ENCODE assay signal across 23 cellular contexts in the genomic region with DNA sequence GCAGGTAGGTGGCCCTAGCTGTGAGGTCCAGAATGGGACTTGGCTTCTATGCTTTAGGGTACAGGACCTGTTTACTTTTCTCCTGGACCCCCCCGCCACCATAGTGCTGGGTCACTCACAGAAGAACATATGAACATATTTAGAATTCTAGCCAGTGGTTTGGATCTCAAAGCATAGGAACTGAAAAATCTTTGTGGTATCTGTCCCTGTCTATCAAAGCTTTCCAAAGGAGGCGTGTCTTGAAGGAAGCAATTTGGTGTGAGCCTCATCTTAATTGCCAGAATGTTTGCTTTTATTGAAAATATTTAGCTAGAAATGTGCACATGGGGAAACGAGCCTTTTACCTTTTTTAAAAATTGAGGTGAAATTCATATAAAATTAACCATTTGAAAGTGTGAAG. TPM values are rescaled to one million over a fixed set of nuclear protein-coding genes. Genes with fewer than 3 reads are reported as not detected.
DNase-seq lines count a peak whose midpoint lies in the region; ATAC-seq, FAIRE-seq and TF ChIP-seq lines count a peak whose summit lies in the region.
"Had no signal": no experiment of that assay in that cellular context is flagged by ENCODE, and none has a peak within 500 bp of the region (broad histone marks: within the 10 kb centered on the region; RNA-seq: fewer than 3 reads in every experiment).

No MANE protein-coding gene starts in this region.

- no peak for TF ChIP-seq CTCF in astrocyte (IDR thresholded peaks at IDR 0.05; ENCODE audit: insufficient read depth, low read depth, low read length)
- no peak for TF ChIP-seq CTCF in type B pancreatic cell (conservative IDR thresholded peaks at IDR 0.05)
- TF ChIP-seq CTCF in GM10266 (IDR thresholded peaks at IDR 0.05; ENCODE audit: control insufficient read depth, insufficient read depth, low read depth, missing control alignments): no peak

- H3K36me3 ChIP-seq in astrocyte (ENCODE audit: insufficient read depth, low read length): no peaks in the 10 kb centered on the region
- H3K36me3 ChIP-seq: HAP-1, sigmoid colon had no signal

- no peak overlapping the region for H3K9ac ChIP-seq in astrocyte (ENCODE audit: low read length)
- H3K9ac ChIP-seq: parathyroid adenoma had no signal

- no peak overlapping the region for H3K4me3 Mint-ChIP-seq in activated naive CD4-positive, alpha-beta T cell treated with anti-CD3 and anti-CD28 coated beads, Interleukin-2, amount 50 U/mL, for 24 hours
- H3K4me3 Mint-ChIP-seq in astrocyte (ENCODE audit: unreplicated experiment): no peak overlapping the region
- H3K4me3 Mint-ChIP-seq in type B pancreatic cell: no peak overlapping the region
- H3K4me3 Mint-ChIP-seq: activated CD4-positive, alpha-beta T cell treated with anti-CD3 and anti-CD28 coated beads, Interleukin-2, amount 10 ng/mL, durations not matched to agents 24 days and 14 days; activated CD8-positive, alpha-beta memory T cell treated with anti-CD3 and anti-CD28 coated beads, Interleukin-2, amount 10 ng/mL, durations not matched to agents 7 days and 5 days; activated naive CD4-positive, alpha-beta T cell treated with anti-CD3 and anti-CD28 coated beads for 36 hours; activated T-cell treated with anti-CD3 and anti-CD28 coated beads, Interleukin-2, amount 50 U/mL, for 72 hours; B cell; natural killer cell; T-helper 2 cell treated with Interferon-gamma antibody and Interleukin-4, amounts not matched to agents 5 μg/mL and 100 μg/mL, for 36 hours had no signal

- H3K27ac ChIP-seq in astrocyte (ENCODE audit: low read depth, low read length): no peak overlapping the region
- H3K27ac ChIP-seq: A549, parathyroid adenoma, sigmoid colon had no signal

- peaks cover 8% of the 10 kb centered on the region for H3K4me1 ChIP-seq in astrocyte (ENCODE audit: insufficient read depth, low read length)
- H3K4me1 ChIP-seq: parathyroid adenoma had no signal

- H4K20me1 ChIP-seq in astrocyte (ENCODE audit: insufficient read depth, low read length): peaks cover 92% of the 10 kb centered on the region

- peak overlapping the region; percentile 23 for H3K4me2 ChIP-seq in astrocyte (ENCODE audit: low read length)
- H3K4me2 ChIP-seq: A549 had no signal

- H3K4me3 ChIP-seq in astrocyte (ENCODE audit: insufficient read depth, low read depth, low read length): no peak overlapping the region
- H3K4me3 ChIP-seq: A549, HAP-1, sigmoid colon had no signal

- peaks cover 2% of the 10 kb centered on the region for H3K9me3 ChIP-seq in astrocyte (ENCODE audit: insufficient read depth, low read depth, low read length)
- H3K9me3 ChIP-seq: sigmoid colon had no signal

- peaks cover 15% of the 10 kb centered on the region for H3K36me3 Mint-ChIP-seq in activated naive CD4-positive, alpha-beta T cell treated with anti-CD3 and anti-CD28 coated beads, Interleukin-2, amount 50 U/mL, for 24 hours
- H3K36me3 Mint-ChIP-seq in astrocyte (ENCODE audit: low read depth, unreplicated experiment): peaks cover 18% of the 10 kb centered on the region
- H3K36me3 Mint-ChIP-seq in type B pancreatic cell: peaks cover 13% of the 10 kb centered on the region
- H3K36me3 Mint-ChIP-seq: natural killer cell had no signal

- no peaks in the 10 kb centered on the region for H3K27me3 ChIP-seq in astrocyte (ENCODE audit: insufficient read depth, low read length)
- H3K27me3 ChIP-seq: sigmoid colon had no signal

- DNase-seq in activated naive CD4-positive, alpha-beta T cell (lab: John Stamatoyannopoulos, UW): no peak
- DNase-seq in astrocyte (ENCODE audit: low read depth) (no peak), myocyte (ENCODE audit: low read depth) (peak; percentile 48), type B pancreatic cell (ENCODE audit: extremely low spot score, unreplicated experiment) (no peak), GM10266 (ENCODE audit: extremely low spot score) (no peak), DMS 273 (lab: John Stamatoyannopoulos, UW; ENCODE audit: unreplicated experiment) (no peak)
- DNase-seq: activated CD4-positive, alpha-beta T cell treated with anti-CD3 and anti-CD28 coated beads, Interleukin-2, amount 10 ng/mL, durations not matched to agents 24 days and 14 days; activated naive CD4-positive, alpha-beta T cell treated with anti-CD3 and anti-CD28 coated beads for 36 hours; activated T-cell treated with anti-CD3 and anti-CD28 coated beads, Interleukin-2, amount 50 U/mL, for 72 hours; mesenchymal stem cell; natural killer cell; NCI-H82; sigmoid colon had no signal

- no peaks in the 10 kb centered on the region for H3K27me3 Mint-ChIP-seq in activated naive CD4-positive, alpha-beta T cell treated with anti-CD3 and anti-CD28 coated beads, Interleukin-2, amount 50 U/mL, for 24 hours
- H3K27me3 Mint-ChIP-seq in astrocyte (ENCODE audit: low read depth, unreplicated experiment) (no peaks in the 10 kb centered on the region), type B pancreatic cell (no peaks in the 10 kb centered on the region)
- H3K27me3 Mint-ChIP-seq: activated CD4-positive, alpha-beta T cell treated with anti-CD3 and anti-CD28 coated beads, Interleukin-2, amount 10 ng/mL, durations not matched to agents 24 days and 14 days; activated CD8-positive, alpha-beta memory T cell treated with anti-CD3 and anti-CD28 coated beads, Interleukin-2, amount 10 ng/mL, durations not matched to agents 7 days and 5 days; B cell had no signal

- no peak overlapping the region for H2AFZ ChIP-seq in astrocyte (ENCODE audit: low read depth, low read length)
- H2AFZ ChIP-seq: parathyroid adenoma had no signal

- H3K9me3 Mint-ChIP-seq in activated naive CD4-positive, alpha-beta T cell treated with anti-CD3 and anti-CD28 coated beads, Interleukin-2, amount 50 U/mL, for 24 hours: no peaks in the 10 kb centered on the region
- H3K9me3 Mint-ChIP-seq in astrocyte (ENCODE audit: unreplicated experiment) (peaks cover 29% of the 10 kb centered on the region), type B pancreatic cell (peaks cover 6% of the 10 kb centered on the region)
- H3K9me3 Mint-ChIP-seq: natural killer cell had no signal

- ATAC-seq in GM21515 (IDR thresholded peaks at IDR 0.05; ENCODE audit: unreplicated experiment): no peak
- ATAC-seq: A549; activated CD8-positive, alpha-beta memory T cell treated with anti-CD3 and anti-CD28 coated beads, Interleukin-2, amount 10 ng/mL, durations not matched to agents 7 days and 5 days; activated T-cell treated with anti-CD3 and anti-CD28 coated beads, Interleukin-2, amount 50 U/mL, for 72 hours; Right ventricle myocardium inferior had no signal

- FAIRE-seq in astrocyte (lab: Jason Lieb, UNC): no peak
- FAIRE-seq: A549, GM12891 had no signal

- peaks cover 80% of the 10 kb centered on the region for H3K4me1 Mint-ChIP-seq in activated naive CD4-positive, alpha-beta T cell treated with anti-CD3 and anti-CD28 coated beads, Interleukin-2, amount 50 U/mL, for 24 hours
- H3K4me1 Mint-ChIP-seq in astrocyte (ENCODE audit: low read depth, unreplicated experiment) (peaks cover 10% of the 10 kb centered on the region), type B pancreatic cell (ENCODE audit: unreplicated experiment) (peaks cover 50% of the 10 kb centered on the region)

- peak overlapping the region; percentile 41 for H3K27ac Mint-ChIP-seq in activated naive CD4-positive, alpha-beta T cell treated with anti-CD3 and anti-CD28 coated beads, Interleukin-2, amount 50 U/mL, for 24 hours
- H3K27ac Mint-ChIP-seq in astrocyte (ENCODE audit: unreplicated experiment) (no peak overlapping the region), type B pancreatic cell (peak overlapping the region; percentile 86)
- H3K27ac Mint-ChIP-seq: activated CD4-positive, alpha-beta T cell treated with anti-CD3 and anti-CD28 coated beads, Interleukin-2, amount 10 ng/mL, durations not matched to agents 24 days and 14 days; activated CD8-positive, alpha-beta memory T cell treated with anti-CD3 and anti-CD28 coated beads, Interleukin-2, amount 10 ng/mL, durations not matched to agents 7 days and 5 days; activated naive CD4-positive, alpha-beta T cell treated with anti-CD3 and anti-CD28 coated beads for 36 hours; activated T-cell treated with anti-CD3 and anti-CD28 coated beads, Interleukin-2, amount 50 U/mL, for 72 hours; B cell; T-helper 2 cell treated with Interferon-gamma antibody and Interleukin-4, amounts not matched to agents 5 μg/mL and 100 μg/mL, for 36 hours had no signal

- peaks cover 97% of the 10 kb centered on the region for H3K79me2 ChIP-seq in astrocyte (ENCODE audit: insufficient read depth, low read length)

RNA-seq across cellular contexts. Expression of a gene that starts 6.2 kb away (rescaled TPM):
- total RNA-seq in astrocyte: 12.1 and 12.3 TPM in 2 replicates
- total RNA-seq in myocyte: 15.9 and 17.6 TPM in 2 replicates
- 13.2 TPM for polyA plus RNA-seq in myocyte (2012)
- total RNA-seq in type B pancreatic cell (ENCODE audit: low replicate concordance): 28.1 and 34.7 TPM in 2 replicates
